14 cellular contexts compared by ENCODE assay signal in genomic region chr9:93812410-93812668, GRCh38.
A peak's percentile ranks its signal among the peaks of the same experiment; 100 is the strongest.
DNase-seq lines count a peak whose midpoint lies in the region; ATAC-seq and TF ChIP-seq lines count a peak whose summit lies in the region.
"Had no signal": no experiment of that assay in that cellular context is flagged by ENCODE, and none has a peak within 500 bp of the region (broad histone marks: within the 10 kb centered on the region; RNA-seq: fewer than 3 reads in every experiment).

No MANE protein-coding gene starts in this region.

- H2BK5ac ChIP-seq in neuronal stem cell (ENCODE audit: low read length): no peak overlapping the region

- no peaks in the 10 kb centered on the region for H3K4me1 Mint-ChIP-seq in activated CD8-positive, alpha-beta memory T cell treated with anti-CD3 and anti-CD28 coated beads, Interleukin-2, amount 10 ng/mL, durations not matched to agents 7 days and 5 days
- H3K4me1 Mint-ChIP-seq in CD14-positive monocyte: no peaks in the 10 kb centered on the region
- H3K4me1 Mint-ChIP-seq: CD8-positive, alpha-beta memory T cell had no signal

- H3K9me3 ChIP-seq in neuronal stem cell (replicated peaks in 1 of 2; ENCODE audit: control insufficient read depth in 2 of 2, insufficient read depth in 1 of 2, low read depth in 1 of 2, low read length in 2 of 2): no peaks in the 10 kb centered on the region
- H3K9me3 ChIP-seq in smooth muscle cell (replicated peaks; ENCODE audit: low read depth): no peaks in the 10 kb centered on the region
- H3K9me3 ChIP-seq: Caco-2 had no signal

- no peak for TF ChIP-seq CTCF in CD14-positive monocyte (IDR thresholded peaks at IDR 0.05)
- no peak for TF ChIP-seq CTCF in smooth muscle cell (IDR thresholded peaks at IDR 0.05; ENCODE audit: borderline replicate concordance, insufficient read depth, poor library complexity, severe bottlenecking)

- H3K27ac Mint-ChIP-seq in activated CD8-positive, alpha-beta memory T cell treated with anti-CD3 and anti-CD28 coated beads, Interleukin-2, amount 10 ng/mL, durations not matched to agents 7 days and 5 days: no peak overlapping the region
- no peak overlapping the region for H3K27ac Mint-ChIP-seq in CD14-positive monocyte

- H4K8ac ChIP-seq in neuronal stem cell (ENCODE audit: low read depth, low read length): no peak overlapping the region

- ATAC-seq in activated CD8-positive, alpha-beta memory T cell treated with anti-CD3 and anti-CD28 coated beads, Interleukin-2, amount 10 ng/mL, durations not matched to agents 7 days and 5 days: no peak

- no peak overlapping the region for H3K27ac ChIP-seq in neuronal stem cell (replicated peaks; ENCODE audit: low read length)
- no peak overlapping the region for H3K27ac ChIP-seq in smooth muscle cell (ENCODE audit: low read depth)
- H3K27ac ChIP-seq: 22Rv1, HL-60 had no signal

- no peak overlapping the region for H2BK120ac ChIP-seq in neuronal stem cell (ENCODE audit: low read depth, low read length)

- H3K9ac ChIP-seq in neuronal stem cell (ENCODE audit: low read depth, low read length, poor library complexity) (no peak overlapping the region), smooth muscle cell (ENCODE audit: low read depth) (no peak overlapping the region)

- H3K14ac ChIP-seq in neuronal stem cell (ENCODE audit: low read length): no peak overlapping the region

- no peaks in the 10 kb centered on the region for H3K79me1 ChIP-seq in neuronal stem cell (ENCODE audit: low read depth, low read length)

- no CpG with 5 or more reads among the region's 1 CpG for WGBS in neuronal stem cell (ENCODE audit: extremely low coverage in 2 of 2, insufficient read length in 2 of 2, insufficient replicate concordance in 1 of 2), 2 donors
- 82% methylated on average over 1 of the region's 1 CpG for WGBS in smooth muscle cell (ENCODE audit: low lambda C conversion rate)

- H2AFZ ChIP-seq in neuronal stem cell (ENCODE audit: low read length): no peak overlapping the region
- no peak overlapping the region for H2AFZ ChIP-seq in smooth muscle cell (ENCODE audit: low read depth)

- no peak overlapping the region for H3K4ac ChIP-seq in neuronal stem cell (ENCODE audit: low read length)

- H3K4me1 ChIP-seq in neuronal stem cell (ENCODE audit: control insufficient read depth in 2 of 2, insufficient read depth in 1 of 2, low read depth in 1 of 2, low read length in 2 of 2) (peaks cover 0 to 17% of the 10 kb centered on the region in 2 donors), smooth muscle cell (ENCODE audit: low read depth) (peaks cover 18% of the 10 kb centered on the region)
- H3K4me1 ChIP-seq: Caco-2 had no signal

- H3K4me2 ChIP-seq in neuronal stem cell (ENCODE audit: insufficient read depth, low read length, poor library complexity, severe bottlenecking) (no peak overlapping the region), smooth muscle cell (no peak overlapping the region)

- H3K9me3 Mint-ChIP-seq in activated CD8-positive, alpha-beta memory T cell treated with anti-CD3 and anti-CD28 coated beads, Interleukin-2, amount 10 ng/mL, durations not matched to agents 7 days and 5 days (ENCODE audit: low read depth): no peaks in the 10 kb centered on the region
- peaks cover 0 to 2% (median 0%) of the 10 kb centered on the region in 7 donors for H3K9me3 Mint-ChIP-seq in CD14-positive monocyte

- H2BK12ac ChIP-seq in neuronal stem cell (ENCODE audit: low read length): peak overlapping the region; percentile 33

- H3K27me3 ChIP-seq in neuronal stem cell (ENCODE audit: control insufficient read depth in 3 of 3, insufficient read depth in 3 of 3, low read depth in 1 of 3, low read length in 3 of 3) (peaks cover 0 to 11% (median 0%) of the 10 kb centered on the region in 3 experiments), smooth muscle cell (ENCODE audit: low read depth) (peaks cover 12% of the 10 kb centered on the region)

- CTCF ChIA-PET in activated CD8-positive, alpha-beta memory T cell treated with anti-CD3 and anti-CD28 coated beads, Interleukin-2, amount 10 ng/mL, durations not matched to agents 7 days and 5 days (lab: Charles Lee): no interaction called here

- H3K36me3 ChIP-seq in neuronal stem cell (replicated peaks in 1 of 2; ENCODE audit: control insufficient read depth in 2 of 2, insufficient read depth in 2 of 2, low read length in 2 of 2) (no peaks in the 10 kb centered on the region), smooth muscle cell (ENCODE audit: low read depth) (no peaks in the 10 kb centered on the region)

- DNase-seq in NCI-H2029 (lab: John Stamatoyannopoulos, UW) (peak; percentile 77), NCI-H2029 treated with DMSO at 0.1 percent for 48 hours (lab: John Stamatoyannopoulos, UW) (no peak), NCI-H69 (lab: John Stamatoyannopoulos, UW) (peak; percentile 68), neuronal stem cell (ENCODE audit: low spot score) (no peak), CD14-positive monocyte (ENCODE audit: low spot score) (no peak), smooth muscle cell (lab: John Stamatoyannopoulos, UW; ENCODE audit: unreplicated experiment) (no peak)
- peak; percentile 28 for DNase-seq in activated CD8-positive, alpha-beta memory T cell treated with anti-CD3 and anti-CD28 coated beads, Interleukin-2, amount 10 ng/mL, durations not matched to agents 7 days and 5 days
- DNase-seq in activated CD8-positive, alpha-beta memory T cell treated with anti-CD3 and anti-CD28 coated beads, Interleukin-2, amount 50 U/mL, for 48 hours: no peak
- DNase-seq: Caco-2; CD8-positive, alpha-beta memory T cell; GF-D8; HCEC 1CT had no signal

- no peaks in the 10 kb centered on the region for H3F3A ChIP-seq in smooth muscle cell (ENCODE audit: low read depth)

- no peaks in the 10 kb centered on the region for H3K79me2 ChIP-seq in smooth muscle cell (ENCODE audit: low read depth)

- H3K18ac ChIP-seq in neuronal stem cell (ENCODE audit: low read length): no peak overlapping the region

- H3K4me3 ChIP-seq in neuronal stem cell (ENCODE audit: low read length in 2 of 2): peak overlapping the region in 1 of 2 donors; percentile 25
- H3K4me3 ChIP-seq in smooth muscle cell: no peak overlapping the region

- H2BK15ac ChIP-seq in neuronal stem cell (ENCODE audit: low read length): no peak overlapping the region

- peak overlapping the region; percentile 11 for H2AK5ac ChIP-seq in neuronal stem cell (ENCODE audit: low read depth, low read length)

- no peak overlapping the region for H3K4me3 Mint-ChIP-seq in activated CD8-positive, alpha-beta memory T cell treated with anti-CD3 and anti-CD28 coated beads, Interleukin-2, amount 10 ng/mL, durations not matched to agents 7 days and 5 days
- no peak overlapping the region for H3K4me3 Mint-ChIP-seq in CD14-positive monocyte
- H3K4me3 Mint-ChIP-seq: CD8-positive, alpha-beta memory T cell had no signal

- intact Hi-C loops in CD14-positive monocyte (cut with micrococcal nuclease): no loop called here

- H3K27me3 Mint-ChIP-seq in activated CD8-positive, alpha-beta memory T cell treated with anti-CD3 and anti-CD28 coated beads, Interleukin-2, amount 10 ng/mL, durations not matched to agents 7 days and 5 days: peaks cover 16% of the 10 kb centered on the region
- H3K27me3 Mint-ChIP-seq in CD14-positive monocyte (ENCODE audit: low read depth in 3 of 3): peaks cover 8 to 21% (median 11%) of the 10 kb centered on the region in 3 donors

- H3K23ac ChIP-seq in neuronal stem cell (ENCODE audit: low read depth, low read length, poor library complexity): no peak overlapping the region

- no peak overlapping the region for H4K91ac ChIP-seq in neuronal stem cell (ENCODE audit: low read depth, low read length, poor library complexity)

- H3K36me3 Mint-ChIP-seq in activated CD8-positive, alpha-beta memory T cell treated with anti-CD3 and anti-CD28 coated beads, Interleukin-2, amount 10 ng/mL, durations not matched to agents 7 days and 5 days: no peaks in the 10 kb centered on the region
- H3K36me3 Mint-ChIP-seq in CD14-positive monocyte: no peaks in the 10 kb centered on the region
- H3K36me3 Mint-ChIP-seq: CD8-positive, alpha-beta memory T cell had no signal

- no peaks in the 10 kb centered on the region for H4K20me1 ChIP-seq in smooth muscle cell (ENCODE audit: low read depth)

Comparison
In these comparisons a context has a peak if more than half of its experiments do, and no peak if none do; other contexts are left out.
1. DNase-seq: peak in NCI-H2029 (single experiment), activated CD8-positive, alpha-beta memory T cell treated with anti-CD3 and anti-CD28 coated beads, Interleukin-2, amount 10 ng/mL, durations not matched to agents 7 days and 5 days (single experiment) and NCI-H69 (single experiment); none in NCI-H2029 treated with DMSO at 0.1 percent for 48 hours (single experiment), activated CD8-positive, alpha-beta memory T cell treated with anti-CD3 and anti-CD28 coated beads, Interleukin-2, amount 50 U/mL, for 48 hours (single experiment), neuronal stem cell (single experiment), CD14-positive monocyte (single experiment) and smooth muscle cell (single experiment).